Comparison of ENCODE assay signal across 2 cellular contexts in genomic region chr12:118377891-118378470, GRCh38.
A peak's percentile ranks its signal among the peaks of the same experiment; 100 is the strongest.
TF ChIP-seq lines count a peak whose summit lies in the region.

No MANE protein-coding gene starts in this region.

TF ChIP-seq in GM23338, 12 proteins besides CTCF, POLR2A, EP300 and RAD21 (continued from another document):
- TF ChIP-seq ZNF462 (CRISPR knock-in tag; IDR thresholded peaks at IDR 0.05) (no peak), EZH2phosphoT487 (IDR thresholded peaks at IDR 0.05; ENCODE audit: unreplicated experiment) (no peak), ZNF331 (CRISPR knock-in tag; IDR thresholded peaks at IDR 0.05; ENCODE audit: low read depth) (no peak), ETS1 (IDR thresholded peaks at IDR 0.05) (no peak), POLR2AphosphoS5 (IDR thresholded peaks at IDR 0.05; ENCODE audit: low read depth) (no peak), NANOG (IDR thresholded peaks at IDR 0.05; ENCODE audit: borderline replicate concordance) (no peak), EZH2 (IDR thresholded peaks at IDR 0.05; ENCODE audit: low read depth, unreplicated experiment) (no peak), CREB1 (CRISPR knock-in tag; IDR thresholded peaks at IDR 0.05; ENCODE audit: low read depth) (no peak)
- TF ChIP-seq, protein P1, sequence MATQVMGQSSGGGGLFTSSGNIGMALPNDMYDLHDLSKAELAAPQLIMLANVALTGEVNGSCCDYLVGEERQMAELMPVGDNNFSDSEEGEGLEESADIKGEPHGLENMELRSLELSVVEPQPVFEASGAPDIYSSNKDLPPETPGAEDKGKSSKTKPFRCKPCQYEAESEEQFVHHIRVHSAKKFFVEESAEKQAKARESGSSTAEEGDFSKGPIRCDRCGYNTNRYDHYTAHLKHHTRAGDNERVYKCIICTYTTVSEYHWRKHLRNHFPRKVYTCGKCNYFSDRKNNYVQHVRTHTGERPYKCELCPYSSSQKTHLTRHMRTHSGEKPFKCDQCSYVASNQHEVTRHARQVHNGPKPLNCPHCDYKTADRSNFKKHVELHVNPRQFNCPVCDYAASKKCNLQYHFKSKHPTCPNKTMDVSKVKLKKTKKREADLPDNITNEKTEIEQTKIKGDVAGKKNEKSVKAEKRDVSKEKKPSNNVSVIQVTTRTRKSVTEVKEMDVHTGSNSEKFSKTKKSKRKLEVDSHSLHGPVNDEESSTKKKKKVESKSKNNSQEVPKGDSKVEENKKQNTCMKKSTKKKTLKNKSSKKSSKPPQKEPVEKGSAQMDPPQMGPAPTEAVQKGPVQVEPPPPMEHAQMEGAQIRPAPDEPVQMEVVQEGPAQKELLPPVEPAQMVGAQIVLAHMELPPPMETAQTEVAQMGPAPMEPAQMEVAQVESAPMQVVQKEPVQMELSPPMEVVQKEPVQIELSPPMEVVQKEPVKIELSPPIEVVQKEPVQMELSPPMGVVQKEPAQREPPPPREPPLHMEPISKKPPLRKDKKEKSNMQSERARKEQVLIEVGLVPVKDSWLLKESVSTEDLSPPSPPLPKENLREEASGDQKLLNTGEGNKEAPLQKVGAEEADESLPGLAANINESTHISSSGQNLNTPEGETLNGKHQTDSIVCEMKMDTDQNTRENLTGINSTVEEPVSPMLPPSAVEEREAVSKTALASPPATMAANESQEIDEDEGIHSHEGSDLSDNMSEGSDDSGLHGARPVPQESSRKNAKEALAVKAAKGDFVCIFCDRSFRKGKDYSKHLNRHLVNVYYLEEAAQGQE (IDR thresholded peaks at IDR 0.05; ENCODE audit: unreplicated experiment) = no peak
TF ChIP-seq in GM23338: peak in this region for 0.

TF ChIP-seq in H1, 55 proteins besides CTCF, POLR2A, EP300 and RAD21 (continued from another document):
- peak; percentile 46 for TF ChIP-seq CHD7 (IDR thresholded peaks at IDR 0.05; ENCODE audit: insufficient replicate concordance, low read length)
- no peak for TF ChIP-seq CHD2 (IDR thresholded peaks at IDR 0.05; ENCODE audit: low read length)
